In genomic region chr5:28286566-28286965, GRCh38 we compare ENCODE assay signal across 1 cellular context.
TF ChIP-seq lines count a peak whose summit lies in the region.

No MANE protein-coding gene starts in this region.

TF ChIP-seq in GM23338, 12 proteins besides CTCF, POLR2A, EP300 and RAD21 (continued from another document):
- TF ChIP-seq ZNF462 (CRISPR knock-in tag; IDR thresholded peaks at IDR 0.05) (no peak), ZNF114 (CRISPR knock-in tag; IDR thresholded peaks at IDR 0.05) (no peak), CREB1 (CRISPR knock-in tag; IDR thresholded peaks at IDR 0.05; ENCODE audit: low read depth) (no peak), JUNB (IDR thresholded peaks at IDR 0.05; ENCODE audit: unreplicated experiment) (no peak)
